In the genomic region with DNA sequence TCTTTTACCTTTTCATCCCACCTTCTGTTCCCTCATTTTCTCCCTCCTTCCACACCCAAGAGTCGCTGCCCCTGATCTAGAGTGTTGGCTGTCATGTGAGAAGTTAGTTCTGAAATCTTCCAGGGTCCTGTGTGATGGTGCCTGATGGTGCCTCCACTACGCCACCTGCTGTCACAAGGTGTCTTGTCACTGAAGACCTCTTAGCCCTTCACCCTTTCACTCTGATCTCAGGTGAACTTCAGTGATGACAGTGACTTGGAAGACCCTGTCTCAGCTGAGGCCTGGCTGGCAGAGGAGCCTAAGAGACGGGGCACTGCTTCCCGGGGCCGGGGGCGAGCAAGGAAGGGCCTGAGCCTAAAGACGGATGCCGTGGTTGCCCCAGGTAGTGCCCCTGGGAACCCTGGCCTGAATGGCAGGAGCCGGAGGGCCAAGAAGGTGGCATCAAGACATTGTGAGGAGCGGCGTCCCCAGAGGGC, we compare ENCODE assay signal across 1 cellular context.
TF ChIP-seq lines count a peak whose summit lies in the region.

No MANE protein-coding gene starts in this region.

TF ChIP-seq in SK-N-SH treated with all-trans-retinoic acid at 6 μM for 48 hours, 23 proteins besides CTCF, POLR2A, EP300 and RAD21 (continued from another document):
- TF ChIP-seq RARB (CRISPR knock-in tag; IDR thresholded peaks at IDR 0.05) = no peak
- TF ChIP-seq, protein P1, sequence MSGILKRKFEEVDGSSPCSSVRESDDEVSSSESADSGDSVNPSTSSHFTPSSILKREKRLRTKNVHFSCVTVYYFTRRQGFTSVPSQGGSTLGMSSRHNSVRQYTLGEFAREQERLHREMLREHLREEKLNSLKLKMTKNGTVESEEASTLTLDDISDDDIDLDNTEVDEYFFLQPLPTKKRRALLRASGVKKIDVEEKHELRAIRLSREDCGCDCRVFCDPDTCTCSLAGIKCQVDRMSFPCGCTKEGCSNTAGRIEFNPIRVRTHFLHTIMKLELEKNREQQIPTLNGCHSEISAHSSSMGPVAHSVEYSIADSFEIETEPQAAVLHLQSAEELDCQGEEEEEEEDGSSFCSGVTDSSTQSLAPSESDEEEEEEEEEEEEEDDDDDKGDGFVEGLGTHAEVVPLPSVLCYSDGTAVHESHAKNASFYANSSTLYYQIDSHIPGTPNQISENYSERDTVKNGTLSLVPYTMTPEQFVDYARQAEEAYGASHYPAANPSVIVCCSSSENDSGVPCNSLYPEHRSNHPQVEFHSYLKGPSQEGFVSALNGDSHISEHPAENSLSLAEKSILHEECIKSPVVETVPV (CRISPR knock-in tag; IDR thresholded peaks at IDR 0.05) = no peak
- no peak for TF ChIP-seq ZNF8 (CRISPR knock-in tag; IDR thresholded peaks at IDR 0.05)
TF ChIP-seq in SK-N-SH treated with all-trans-retinoic acid at 6 μM for 48 hours: peak in this region for 0.
